8 cellular contexts compared by ENCODE assay signal in the genomic region with DNA sequence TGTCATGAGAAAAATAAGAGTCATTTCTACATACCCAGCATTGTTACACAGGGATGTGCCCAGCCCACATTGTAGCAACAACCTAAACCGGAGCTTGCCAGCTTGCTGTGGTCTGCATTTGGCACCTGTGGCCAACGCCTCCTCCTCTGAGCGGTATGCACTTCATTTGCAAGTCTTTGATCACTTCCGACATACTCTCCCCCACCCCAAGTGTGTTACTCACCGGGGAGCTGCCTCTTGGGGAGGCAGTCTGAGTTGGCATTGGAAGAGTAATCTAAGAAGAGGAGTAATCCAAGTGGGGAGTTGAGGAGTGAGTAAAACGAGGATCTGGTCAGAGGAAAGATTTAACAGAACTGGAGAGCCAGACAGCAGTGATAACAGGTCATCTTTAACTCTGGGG. TPM values are rescaled to one million over a fixed set of nuclear protein-coding genes. Genes with fewer than 3 reads are reported as not detected.
A peak's percentile ranks its signal among the peaks of the same experiment; 100 is the strongest.
DNase-seq lines count a peak whose midpoint lies in the region; ATAC-seq lines count a peak whose summit lies in the region.

No MANE protein-coding gene starts in this region.

- peak; percentile 48 for ATAC-seq in GM19467 (IDR thresholded peaks at IDR 0.05; ENCODE audit: unreplicated experiment)
- ATAC-seq in left lobe of liver: no peak

- H3K27ac Mint-ChIP-seq in immature natural killer cell: peak overlapping the region in 5 of 6 donors; percentile 25 to 76 (median 60)

- H3K4me3 Mint-ChIP-seq in immature natural killer cell: peak overlapping the region; percentile 48 to 76 (median 67)

- no peaks in the 10 kb centered on the region for H3K36me3 Mint-ChIP-seq in immature natural killer cell

- H3K9me3 Mint-ChIP-seq in immature natural killer cell: no peaks in the 10 kb centered on the region

- peaks cover 17 to 19% of the 10 kb centered on the region in 2 donors for H3K4me1 Mint-ChIP-seq in immature natural killer cell

- peak; percentile 58 to 80 for DNase-seq in NCI-H526 (lab: John Stamatoyannopoulos, UW)
- peak; percentile 67 to 73 for DNase-seq in activated T-helper 1 cell treated with anti-CD3 and anti-CD28 coated beads, Interleukin-2, amount 50 U/mL, for 16 hours (ENCODE audit: low read depth in 1 of 2, low spot score in 1 of 2)
- DNase-seq in immature natural killer cell: peak; percentile 85 to 91 (median 87)
- DNase-seq in stimulated activated CD8-positive, alpha-beta memory T cell treated with anti-CD3 and anti-CD28 coated beads, Interleukin-15, amount 100 ng/mL, for 1 hour (ENCODE audit: low read depth): peak; percentile 69
- DNase-seq in ecto neural progenitor cell (ENCODE audit: low spot score): no peak
- no peak for DNase-seq in GF-D8 (lab: John Stamatoyannopoulos, UW)
- no peak for DNase-seq in left lobe of liver (ENCODE audit: low spot score)

- H3K27me3 Mint-ChIP-seq in immature natural killer cell (ENCODE audit: low read depth in 3 of 3): peaks cover 6 to 10% (median 7%) of the 10 kb centered on the region in 3 donors

RNA-seq across cellular contexts. Expression of a gene that starts 3.8 kb away (rescaled TPM):
- 1 to 10 TPM in 1 of 3 donors, under 1 TPM in 1, not detected in 1; 0.18 to 2.4 TPM for polyA plus RNA-seq in immature natural killer cell
- total RNA-seq in left lobe of liver: 5.3 TPM

Comparison
In these comparisons a context has a peak if more than half of its experiments do, and no peak if none do; other contexts are left out.
1. DNase-seq: peak in NCI-H526 (2 of 2), activated T-helper 1 cell treated with anti-CD3 and anti-CD28 coated beads, Interleukin-2, amount 50 U/mL, for 16 hours (2 of 2), immature natural killer cell (3 of 3) and stimulated activated CD8-positive, alpha-beta memory T cell treated with anti-CD3 and anti-CD28 coated beads, Interleukin-15, amount 100 ng/mL, for 1 hour (single experiment); none in ecto neural progenitor cell (single experiment), GF-D8 (single experiment) and left lobe of liver (single experiment).